ENCODE assay signal across 15 cellular contexts in the genomic region with DNA sequence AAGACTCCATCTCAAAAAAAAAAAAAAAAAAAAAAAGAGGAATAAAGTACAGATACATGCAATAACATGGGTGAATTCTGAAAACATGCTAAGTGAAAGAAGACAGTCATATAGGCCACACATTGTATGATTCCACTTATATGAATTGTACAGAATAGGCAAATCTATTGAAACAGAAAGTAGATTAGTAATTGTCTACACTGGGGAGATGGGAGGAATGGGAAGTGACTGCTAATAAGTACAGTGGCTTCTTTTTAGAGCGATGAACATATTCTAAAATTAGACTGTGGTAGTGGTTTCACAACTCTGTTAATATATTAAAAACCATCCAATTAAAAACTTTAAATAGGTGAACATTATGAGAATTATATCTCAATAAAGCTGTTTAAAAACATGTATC.
DNase-seq lines count a peak whose midpoint lies in the region; ATAC-seq and TF ChIP-seq lines count a peak whose summit lies in the region.
"Had no signal": no experiment of that assay in that cellular context is flagged by ENCODE, and none has a peak within 500 bp of the region (broad histone marks: within the 10 kb centered on the region; RNA-seq: fewer than 3 reads in every experiment).

No MANE protein-coding gene starts in this region.

- CTCF ChIA-PET in MCF 10A (lab: Yijun Ruan, JAX) (interaction anchor here (1.0 to 1.2 kb wide), 2 partner anchors 16 to 73 kb away, joined by 3 read pairs; no protein-coding TSS in a partner anchor), mammary epithelial cell (lab: Charles Lee; ENCODE audit: low non-redundant PET) (no interaction called here)
- CTCF ChIA-PET in CD4-positive, alpha-beta memory T cell (lab: Charles Lee; ENCODE audit: partially characterized antibody): no interaction called here

- H3K36me3 Mint-ChIP-seq in MCF 10A (ENCODE audit: insufficient read depth, unreplicated experiment): peaks cover 6% of the 10 kb centered on the region
- no peaks in the 10 kb centered on the region for H3K36me3 Mint-ChIP-seq in CD4-positive, alpha-beta memory T cell
- H3K36me3 Mint-ChIP-seq: activated naive CD4-positive, alpha-beta T cell treated with anti-CD3 and anti-CD28 coated beads, Interleukin-2, amount 10 ng/mL, durations not matched to agents 7 days and 5 days had no signal

- peak; percentile 62 for ATAC-seq in HG03342 (IDR thresholded peaks at IDR 0.05; ENCODE audit: unreplicated experiment)
- ATAC-seq in aorta (ENCODE audit: low FRiP score): peak; percentile 38

- in situ Hi-C loops in mammary epithelial cell (cut with MboI; ENCODE audit: low sequenced_read_pairs in 2 of 2): no loop called here

- DNase-seq in MCF 10A (ENCODE audit: unreplicated experiment) (no peak), mammary epithelial cell (no peak), fibroblast of mammary gland (ENCODE audit: low read depth) (peak; percentile 18), aorta (no peak), DMS114 treated with DMSO at 0.1 percent for 48 hours (lab: John Stamatoyannopoulos, UW; ENCODE audit: unreplicated experiment) (no peak), HUDEP-2 (lab: John Stamatoyannopoulos, UW; ENCODE audit: unreplicated experiment in 76 of 76) (no peak)
- DNase-seq in CD4-positive, alpha-beta memory T cell: no peak
- DNase-seq: activated naive CD4-positive, alpha-beta T cell treated with anti-CD3 and anti-CD28 coated beads, Interleukin-2, amount 10 ng/mL, durations not matched to agents 7 days and 5 days; left ventricle myocardium superior; NCI-H2081; NK-92 treated with Interleukin-12 subunit alpha and Interleukin-12 subunit beta, amount 100 ng/mL, for 24 hours had no signal

- no peak overlapping the region for H3K4me3 ChIP-seq in mammary epithelial cell (replicated peaks in 1 of 3; ENCODE audit: insufficient read depth in 1 of 3, low read depth in 2 of 3, low read length in 3 of 3)
- H3K4me3 ChIP-seq in fibroblast of mammary gland (ENCODE audit: control insufficient read depth, low read depth, low read length): no peak overlapping the region
- H3K4me3 ChIP-seq in aorta (ENCODE audit: low read length in 2 of 2): no peak overlapping the region
- no peak overlapping the region for H3K4me3 ChIP-seq in CD4-positive, alpha-beta memory T cell (ENCODE audit: low read length in 2 of 2)
- H3K4me3 ChIP-seq: SJCRH30, tibial nerve had no signal

- no peaks in the 10 kb centered on the region for H3K9me3 ChIP-seq in mammary epithelial cell (replicated peaks; ENCODE audit: insufficient read depth, low read length)
- no peaks in the 10 kb centered on the region for H3K9me3 ChIP-seq in aorta (ENCODE audit: control insufficient read depth, low read length)
- H3K9me3 ChIP-seq in CD4-positive, alpha-beta memory T cell (ENCODE audit: control insufficient read depth in 1 of 2, low read length in 2 of 2): no peaks in the 10 kb centered on the region
- H3K9me3 ChIP-seq: SJCRH30, tibial nerve had no signal

- no peaks in the 10 kb centered on the region for H3K27me3 Mint-ChIP-seq in MCF 10A (ENCODE audit: insufficient read depth, unreplicated experiment)
- peaks cover 0 to 2% of the 10 kb centered on the region in 2 donors for H3K27me3 Mint-ChIP-seq in CD4-positive, alpha-beta memory T cell
- H3K27me3 Mint-ChIP-seq: activated naive CD4-positive, alpha-beta T cell treated with anti-CD3 and anti-CD28 coated beads, Interleukin-2, amount 10 ng/mL, durations not matched to agents 7 days and 5 days had no signal

- no peaks in the 10 kb centered on the region for H3K9me3 Mint-ChIP-seq in MCF 10A (ENCODE audit: unreplicated experiment)
- peaks cover 0 to 4% (median 0%) of the 10 kb centered on the region in 8 donors for H3K9me3 Mint-ChIP-seq in CD4-positive, alpha-beta memory T cell
- H3K9me3 Mint-ChIP-seq: activated naive CD4-positive, alpha-beta T cell treated with anti-CD3 and anti-CD28 coated beads, Interleukin-2, amount 10 ng/mL, durations not matched to agents 7 days and 5 days had no signal

- H3K27me3 ChIP-seq in mammary epithelial cell (ENCODE audit: insufficient read depth, low read length): no peaks in the 10 kb centered on the region
- no peaks in the 10 kb centered on the region for H3K27me3 ChIP-seq in aorta (ENCODE audit: control insufficient read depth in 1 of 2, insufficient read depth in 2 of 2, low read length in 1 of 2)
- no peaks in the 10 kb centered on the region for H3K27me3 ChIP-seq in CD4-positive, alpha-beta memory T cell (ENCODE audit: insufficient read depth, low read length)
- H3K27me3 ChIP-seq: SJCRH30, tibial nerve had no signal

- no peak overlapping the region for H3K4me3 Mint-ChIP-seq in MCF 10A (ENCODE audit: unreplicated experiment)
- no peak overlapping the region for H3K4me3 Mint-ChIP-seq in CD4-positive, alpha-beta memory T cell
- H3K4me3 Mint-ChIP-seq: activated naive CD4-positive, alpha-beta T cell treated with anti-CD3 and anti-CD28 coated beads, Interleukin-2, amount 10 ng/mL, durations not matched to agents 7 days and 5 days had no signal

- POLR2A ChIA-PET in MCF 10A (lab: Yijun Ruan, JAX): interaction anchor here (0.6 to 2.3 kb wide), 8 partner anchors 8 to 290 kb away, joined by 3 to 11 read pairs (median 5); a partner anchor contains a TSS
- POLR2A ChIA-PET in CD4-positive, alpha-beta memory T cell (lab: Charles Lee; ENCODE audit: partially characterized antibody): no interaction called here

- H4K20me1 ChIP-seq in mammary epithelial cell (ENCODE audit: insufficient read depth, low read length): no peaks in the 10 kb centered on the region

- intact Hi-C loops in MCF 10A (cut with micrococcal nuclease) (loop anchor here (2.0 to 5.0 kb wide), 2 partner anchors 72 to 100 kb away; a partner anchor contains a TSS), mammary epithelial cell (cut with micrococcal nuclease) (no loop called here), aorta (cut with DNase I) (loop anchor here in 1 of 2 donors (5.0 kb wide), 1 partner anchor 72 kb away; a partner anchor contains a TSS)
- intact Hi-C loops in CD4-positive, alpha-beta memory T cell (cut with micrococcal nuclease): no loop called here

- BruUV-seq in MCF 10A (replicated peaks; lab: Mats Ljungman, UMichigan) (no TSS peak), mammary epithelial cell (replicated peaks; lab: Mats Ljungman, UMichigan) (no TSS peak)

- H3K9ac ChIP-seq in mammary epithelial cell (ENCODE audit: insufficient read depth, low read length): no peak overlapping the region

- TF ChIP-seq CTCF in MCF 10A (IDR thresholded peaks at IDR 0.05; ENCODE audit: unreplicated experiment) (no peak), mammary epithelial cell (conservative IDR thresholded peaks at IDR 0.05 in 1 of 2, IDR thresholded peaks at IDR 0.05 in 1 of 2; ENCODE audit: extremely low read depth in 1 of 2, insufficient read depth in 1 of 2, low read depth in 1 of 2, low read length in 2 of 2) (no peak), fibroblast of mammary gland (conservative IDR thresholded peaks at IDR 0.05; ENCODE audit: control insufficient read depth, insufficient read depth, low read depth, low read length) (no peak)

- H3K4me1 Mint-ChIP-seq in MCF 10A (ENCODE audit: insufficient read depth, unreplicated experiment): peaks cover 52% of the 10 kb centered on the region
- H3K4me1 Mint-ChIP-seq in CD4-positive, alpha-beta memory T cell: no peaks in the 10 kb centered on the region
- H3K4me1 Mint-ChIP-seq: activated naive CD4-positive, alpha-beta T cell treated with anti-CD3 and anti-CD28 coated beads, Interleukin-2, amount 10 ng/mL, durations not matched to agents 7 days and 5 days had no signal

- 9% methylated on average over 1 of the region's 1 CpG for WGBS in mammary epithelial cell (ENCODE audit: low coverage, missing lambda C conversion rate)
- 4 to 5% methylated on average over 1 of the region's 1 CpG for WGBS in aorta, 2 donors

- no peak overlapping the region for H3K4me2 ChIP-seq in mammary epithelial cell (ENCODE audit: insufficient read depth, low read depth, low read length)

- H3K27ac Mint-ChIP-seq in MCF 10A (ENCODE audit: low read depth, unreplicated experiment): peak overlapping the region; percentile 83
- H3K27ac Mint-ChIP-seq in CD4-positive, alpha-beta memory T cell: no peak overlapping the region
- H3K27ac Mint-ChIP-seq: activated naive CD4-positive, alpha-beta T cell treated with anti-CD3 and anti-CD28 coated beads, Interleukin-2, amount 10 ng/mL, durations not matched to agents 7 days and 5 days had no signal

- no peaks in the 10 kb centered on the region for H3K79me2 ChIP-seq in mammary epithelial cell (ENCODE audit: insufficient read depth, low read length)

- H3K4me1 ChIP-seq in mammary epithelial cell (ENCODE audit: insufficient read depth, low read length): peaks cover 3% of the 10 kb centered on the region
- H3K4me1 ChIP-seq in aorta (ENCODE audit: control insufficient read depth in 1 of 2, insufficient read depth in 2 of 2, low read length in 2 of 2): peaks cover 4% of the 10 kb centered on the region in 2 donors
- H3K4me1 ChIP-seq in CD4-positive, alpha-beta memory T cell (ENCODE audit: insufficient read depth, low read length): no peaks in the 10 kb centered on the region
- H3K4me1 ChIP-seq: SJCRH30 had no signal

- no peak overlapping the region for H2AFZ ChIP-seq in mammary epithelial cell (ENCODE audit: low read depth, low read length)

- dilution Hi-C loops in mammary epithelial cell (cut with HindIII; ENCODE audit: low sequenced_read_pairs): no loop called here

- no peak overlapping the region for H3K27ac ChIP-seq in mammary epithelial cell (ENCODE audit: insufficient read depth, low read depth, low read length)
- H3K27ac ChIP-seq in aorta (ENCODE audit: low read depth in 1 of 2, low read length in 2 of 2): peak overlapping the region; percentile 14 to 40
- no peak overlapping the region for H3K27ac ChIP-seq in CD4-positive, alpha-beta memory T cell (ENCODE audit: low read depth, low read length)
- H3K27ac ChIP-seq: SJCRH30, VCaP had no signal

- no peaks in the 10 kb centered on the region for H3K36me3 ChIP-seq in mammary epithelial cell (ENCODE audit: insufficient read depth, low read length)
- no peaks in the 10 kb centered on the region for H3K36me3 ChIP-seq in aorta (ENCODE audit: control insufficient read depth in 1 of 2, insufficient read depth in 2 of 2, low read length in 1 of 2)
- no peaks in the 10 kb centered on the region for H3K36me3 ChIP-seq in CD4-positive, alpha-beta memory T cell (ENCODE audit: insufficient read depth, low read length)
- H3K36me3 ChIP-seq: SJCRH30, tibial nerve had no signal

Comparison
In these comparisons a context has a peak if more than half of its experiments do, and no peak if none do; other contexts are left out.
1. H3K27ac ChIP-seq: peak in aorta (2 of 2); none in mammary epithelial cell (single experiment) and CD4-positive, alpha-beta memory T cell (single experiment).